Comparison of ENCODE assay signal across 9 cellular contexts in genomic region chr10:30751678-30752331, GRCh38.
A peak's percentile ranks its signal among the peaks of the same experiment; 100 is the strongest.
DNase-seq lines count a peak whose midpoint lies in the region; ATAC-seq, FAIRE-seq and TF ChIP-seq lines count a peak whose summit lies in the region.
"Had no signal": no experiment of that assay in that cellular context is flagged by ENCODE, and none has a peak within 500 bp of the region (broad histone marks: within the 10 kb centered on the region; RNA-seq: fewer than 3 reads in every experiment).

No MANE protein-coding gene starts in this region.

- no peak overlapping the region for H3K27ac ChIP-seq in CD4-positive, alpha-beta memory T cell (ENCODE audit: low read depth, low read length)
- H3K27ac ChIP-seq in vagina: peak overlapping the region; percentile 52

- TF ChIP-seq POLR2A in vagina (IDR thresholded peaks at IDR 0.05): no peak

- H3K4me3 Mint-ChIP-seq in CD4-positive, alpha-beta memory T cell: peak overlapping the region in 6 of 8 donors; percentile 7 to 69 (median 22)

- H3K9me3 Mint-ChIP-seq in CD4-positive, alpha-beta memory T cell: no peaks in the 10 kb centered on the region
- H3K9me3 Mint-ChIP-seq: IgD-negative memory B cell had no signal

- POLR2A ChIA-PET in CD4-positive, alpha-beta memory T cell (lab: Charles Lee; ENCODE audit: partially characterized antibody): interaction anchor here (1.0 to 1.3 kb wide), 2 partner anchors 30 to 65 kb away, joined by 3 read pairs; no protein-coding TSS in a partner anchor

- FAIRE-seq in frontal cortex (lab: Jason Lieb, UNC): peak; percentile 42

- H3K9me3 ChIP-seq in CD4-positive, alpha-beta memory T cell (ENCODE audit: control insufficient read depth in 1 of 2, low read length in 2 of 2): no peaks in the 10 kb centered on the region
- no peaks in the 10 kb centered on the region for H3K9me3 ChIP-seq in vagina

- peak; percentile 77 for ATAC-seq in GM21390 (IDR thresholded peaks at IDR 0.05; ENCODE audit: unreplicated experiment)
- no peak for ATAC-seq in HG02970 (IDR thresholded peaks at IDR 0.05; ENCODE audit: low FRiP score, unreplicated experiment)

- peaks cover 6 to 30% (median 22%) of the 10 kb centered on the region in 4 donors for H3K4me1 Mint-ChIP-seq in CD4-positive, alpha-beta memory T cell

- peaks cover 4% of the 10 kb centered on the region for H3K4me1 ChIP-seq in CD4-positive, alpha-beta memory T cell (ENCODE audit: insufficient read depth, low read length)
- H3K4me1 ChIP-seq in vagina: peaks cover 31% of the 10 kb centered on the region

- no peaks in the 10 kb centered on the region for H3K36me3 Mint-ChIP-seq in CD4-positive, alpha-beta memory T cell
- H3K36me3 Mint-ChIP-seq: IgD-negative memory B cell had no signal

- H3K4me3 ChIP-seq in CD4-positive, alpha-beta memory T cell (ENCODE audit: low read length in 2 of 2): no peak overlapping the region
- no peak overlapping the region for H3K4me3 ChIP-seq in vagina

- CTCF ChIA-PET in CD4-positive, alpha-beta memory T cell (lab: Charles Lee; ENCODE audit: partially characterized antibody): interaction anchor here (0.5 to 3.3 kb wide), 23 partner anchors 9 to 1318 kb away, joined by 3 to 22 read pairs (median 4); no protein-coding TSS in a partner anchor

- DNase-seq in CD4-positive, alpha-beta memory T cell: peak; percentile 49 to 72 (median 61)
- DNase-seq in NCI-H460 (ENCODE audit: extremely low read depth, low read depth) (peak; percentile 62), frontal cortex (ENCODE audit: low spot score in 2 of 2) (peak; percentile 50 to 61), nucleus accumbens (lab: John Stamatoyannopoulos, UW) (peak in 53 of 56 donors; percentile 8 to 86 (median 67)), vagina (ENCODE audit: extremely low spot score in 2 of 2) (no peak)
- DNase-seq in activated effector memory CD4-positive, alpha-beta T cell treated with Interleukin-2 at 50 U/mL for 16 hours: peak; percentile 64

- peak overlapping the region in 3 of 7 donors; percentile 62 to 82 (median 64) for H3K27ac Mint-ChIP-seq in CD4-positive, alpha-beta memory T cell
- H3K27ac Mint-ChIP-seq: IgD-negative memory B cell had no signal

- TF ChIP-seq CTCF in vagina (IDR thresholded peaks at IDR 0.05): peak in 1 of 3 experiments; percentile 49

- peaks cover 0 to 3% of the 10 kb centered on the region in 2 donors for H3K27me3 Mint-ChIP-seq in CD4-positive, alpha-beta memory T cell

- H3K27me3 ChIP-seq in CD4-positive, alpha-beta memory T cell (ENCODE audit: insufficient read depth, low read length): no peaks in the 10 kb centered on the region
- H3K27me3 ChIP-seq in vagina: no peaks in the 10 kb centered on the region

- H3K36me3 ChIP-seq in CD4-positive, alpha-beta memory T cell (ENCODE audit: insufficient read depth, low read length): no peaks in the 10 kb centered on the region
- no peaks in the 10 kb centered on the region for H3K36me3 ChIP-seq in vagina

- intact Hi-C loops in CD4-positive, alpha-beta memory T cell (cut with micrococcal nuclease): loop anchor here (1.0 kb wide), 2 partner anchors 1018 to 1056 kb away; no protein-coding TSS in a partner anchor
- intact Hi-C loops in vagina (cut with DNase I): no loop called here

Comparison
In these comparisons a context has a peak if more than half of its experiments do, and no peak if none do; other contexts are left out.
1. DNase-seq: peak in CD4-positive, alpha-beta memory T cell (5 of 5), NCI-H460 (single experiment), activated effector memory CD4-positive, alpha-beta T cell treated with Interleukin-2 at 50 U/mL for 16 hours (single experiment), frontal cortex (2 of 2) and nucleus accumbens (53 of 56); none in vagina (0 of 2).